In the genomic region with DNA sequence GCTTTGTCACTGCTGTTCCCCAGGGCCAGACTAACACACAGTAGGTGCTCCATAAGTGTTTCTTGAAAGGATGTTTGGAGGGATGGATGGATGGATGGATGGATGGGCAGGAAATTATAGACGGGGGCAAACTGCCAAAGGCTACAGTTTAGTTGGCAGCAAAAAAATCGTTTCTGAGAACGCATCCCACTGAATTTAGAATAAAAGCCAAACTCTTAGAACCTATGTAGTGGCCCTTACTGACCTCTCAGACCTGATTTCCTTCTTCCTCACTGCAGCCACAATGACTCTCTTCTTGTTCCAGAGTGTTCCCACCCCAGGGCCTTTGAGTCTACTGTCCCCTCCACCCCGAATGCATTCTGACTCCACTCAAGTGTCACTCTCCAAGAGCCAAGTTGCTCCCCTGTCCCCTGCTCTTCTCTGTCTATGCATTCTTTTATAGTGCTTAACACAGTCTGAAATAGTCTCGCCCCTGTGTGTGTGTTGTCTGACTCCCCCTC, we compare ENCODE assay signal across 1 cellular context.
TF ChIP-seq lines count a peak whose summit lies in the region.

No MANE protein-coding gene starts in this region.

TF ChIP-seq in GM23338, 12 proteins besides CTCF, POLR2A, EP300 and RAD21 (continued from another document):
- TF ChIP-seq, protein P1, sequence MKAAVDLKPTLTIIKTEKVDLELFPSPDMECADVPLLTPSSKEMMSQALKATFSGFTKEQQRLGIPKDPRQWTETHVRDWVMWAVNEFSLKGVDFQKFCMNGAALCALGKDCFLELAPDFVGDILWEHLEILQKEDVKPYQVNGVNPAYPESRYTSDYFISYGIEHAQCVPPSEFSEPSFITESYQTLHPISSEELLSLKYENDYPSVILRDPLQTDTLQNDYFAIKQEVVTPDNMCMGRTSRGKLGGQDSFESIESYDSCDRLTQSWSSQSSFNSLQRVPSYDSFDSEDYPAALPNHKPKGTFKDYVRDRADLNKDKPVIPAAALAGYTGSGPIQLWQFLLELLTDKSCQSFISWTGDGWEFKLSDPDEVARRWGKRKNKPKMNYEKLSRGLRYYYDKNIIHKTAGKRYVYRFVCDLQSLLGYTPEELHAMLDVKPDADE (IDR thresholded peaks at IDR 0.05) = no peak
- TF ChIP-seq, protein P2, sequence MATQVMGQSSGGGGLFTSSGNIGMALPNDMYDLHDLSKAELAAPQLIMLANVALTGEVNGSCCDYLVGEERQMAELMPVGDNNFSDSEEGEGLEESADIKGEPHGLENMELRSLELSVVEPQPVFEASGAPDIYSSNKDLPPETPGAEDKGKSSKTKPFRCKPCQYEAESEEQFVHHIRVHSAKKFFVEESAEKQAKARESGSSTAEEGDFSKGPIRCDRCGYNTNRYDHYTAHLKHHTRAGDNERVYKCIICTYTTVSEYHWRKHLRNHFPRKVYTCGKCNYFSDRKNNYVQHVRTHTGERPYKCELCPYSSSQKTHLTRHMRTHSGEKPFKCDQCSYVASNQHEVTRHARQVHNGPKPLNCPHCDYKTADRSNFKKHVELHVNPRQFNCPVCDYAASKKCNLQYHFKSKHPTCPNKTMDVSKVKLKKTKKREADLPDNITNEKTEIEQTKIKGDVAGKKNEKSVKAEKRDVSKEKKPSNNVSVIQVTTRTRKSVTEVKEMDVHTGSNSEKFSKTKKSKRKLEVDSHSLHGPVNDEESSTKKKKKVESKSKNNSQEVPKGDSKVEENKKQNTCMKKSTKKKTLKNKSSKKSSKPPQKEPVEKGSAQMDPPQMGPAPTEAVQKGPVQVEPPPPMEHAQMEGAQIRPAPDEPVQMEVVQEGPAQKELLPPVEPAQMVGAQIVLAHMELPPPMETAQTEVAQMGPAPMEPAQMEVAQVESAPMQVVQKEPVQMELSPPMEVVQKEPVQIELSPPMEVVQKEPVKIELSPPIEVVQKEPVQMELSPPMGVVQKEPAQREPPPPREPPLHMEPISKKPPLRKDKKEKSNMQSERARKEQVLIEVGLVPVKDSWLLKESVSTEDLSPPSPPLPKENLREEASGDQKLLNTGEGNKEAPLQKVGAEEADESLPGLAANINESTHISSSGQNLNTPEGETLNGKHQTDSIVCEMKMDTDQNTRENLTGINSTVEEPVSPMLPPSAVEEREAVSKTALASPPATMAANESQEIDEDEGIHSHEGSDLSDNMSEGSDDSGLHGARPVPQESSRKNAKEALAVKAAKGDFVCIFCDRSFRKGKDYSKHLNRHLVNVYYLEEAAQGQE (IDR thresholded peaks at IDR 0.05; ENCODE audit: unreplicated experiment) = no peak
- TF ChIP-seq ZNF114 (CRISPR knock-in tag; IDR thresholded peaks at IDR 0.05) = no peak
